In genomic region chr6:87900160-87900698, GRCh38 we compare ENCODE assay signal across 23 cellular contexts.
"Had no signal": no experiment of that assay in that cellular context is flagged by ENCODE, and none has a peak within 500 bp of the region (broad histone marks: within the 10 kb centered on the region; RNA-seq: fewer than 3 reads in every experiment).

No MANE protein-coding gene starts in this region.

- H3K9me3 Mint-ChIP-seq: natural killer cell treated with Interleukin-12 subunit alpha and Interleukin-12 subunit beta and Interleukin-15 and Interleukin-18, amount 100 ng/mL, for 72 hours; neural progenitor cell; stimulated activated naive B cell treated with anti-CD40 and anti-IgM and Interleukin-4, amounts not matched to agents 10 μg/mL and 1 μg/mL and 100 μg/mL, for 72 hours; type B pancreatic cell had no signal

- H3K4me3 Mint-ChIP-seq: natural killer cell treated with Interleukin-12 subunit alpha and Interleukin-12 subunit beta and Interleukin-15 and Interleukin-18, amount 100 ng/mL, for 72 hours; neural progenitor cell; stimulated activated naive B cell treated with anti-CD40 and anti-IgM and Interleukin-4, amounts not matched to agents 10 μg/mL and 1 μg/mL and 100 μg/mL, for 72 hours; type B pancreatic cell had no signal

- H3K36me3 Mint-ChIP-seq: natural killer cell treated with Interleukin-12 subunit alpha and Interleukin-12 subunit beta and Interleukin-15 and Interleukin-18, amount 100 ng/mL, for 72 hours; neural progenitor cell; stimulated activated naive B cell treated with anti-CD40 and anti-IgM and Interleukin-4, amounts not matched to agents 10 μg/mL and 1 μg/mL and 100 μg/mL, for 72 hours; type B pancreatic cell had no signal

- H3K4me1 ChIP-seq: gastrocnemius medialis, left ventricle myocardium inferior, pancreas, uterus had no signal

- DNase-seq: effector memory CD4-positive, alpha-beta T cell; gastrocnemius medialis; glutamatergic neuron; islet precursor cell; left ventricle myocardium inferior; mesenchymal stem cell; midbrain; occipital lobe; pancreas; right cardiac atrium; stimulated activated CD4-positive, alpha-beta T cell treated with anti-CD3 and anti-CD28 coated beads, Interleukin-15, amount 100 ng/mL, for 24 hours; stimulated activated CD4-positive, alpha-beta T cell treated with anti-CD3 and anti-CD28 coated beads, Interleukin-1b, Interleukin-23, amount 100 ng/mL, for 48 hours; stimulated activated CD4-positive, alpha-beta T cell treated with anti-CD3 and anti-CD28 coated beads, Interleukin-4, amount 100 ng/mL, for 24 hours; stimulated activated naive B cell treated with anti-CD40 and anti-IgM and Interleukin-4, amounts not matched to agents 10 μg/mL and 1 μg/mL and 100 μg/mL, for 72 hours; uterus had no signal

- H3K27me3 ChIP-seq: esophagus muscularis mucosa, gastrocnemius medialis, neural progenitor cell, pancreas, uterus had no signal

- H3K27me3 Mint-ChIP-seq: progenitor cell of endocrine pancreas, type B pancreatic cell had no signal

- H2AFZ ChIP-seq: neural progenitor cell had no signal

- H3K4me3 ChIP-seq: esophagus muscularis mucosa, gastrocnemius medialis, left ventricle myocardium inferior, lung, neural progenitor cell, pancreas, uterus had no signal

- H3K9me3 ChIP-seq: esophagus muscularis mucosa, gastrocnemius medialis, left ventricle myocardium inferior, pancreas, uterus had no signal

- H3K27ac Mint-ChIP-seq: natural killer cell treated with Interleukin-12 subunit alpha and Interleukin-12 subunit beta and Interleukin-15 and Interleukin-18, amount 100 ng/mL, for 72 hours; neural progenitor cell; progenitor cell of endocrine pancreas; stimulated activated naive B cell treated with anti-CD40 and anti-IgM and Interleukin-4, amounts not matched to agents 10 μg/mL and 1 μg/mL and 100 μg/mL, for 72 hours; type B pancreatic cell had no signal

- ATAC-seq: gastrocnemius medialis; natural killer cell treated with Interleukin-12 subunit alpha and Interleukin-12 subunit beta and Interleukin-15 and Interleukin-18, amount 100 ng/mL, for 72 hours; pancreas; right cardiac atrium; stimulated activated naive B cell treated with anti-CD40 and anti-IgM and Interleukin-4, amounts not matched to agents 10 μg/mL and 1 μg/mL and 100 μg/mL, for 72 hours had no signal

- FAIRE-seq: endometrium, pancreas had no signal

- H3K4me2 ChIP-seq: neural progenitor cell had no signal

- H3K27ac ChIP-seq: epithelial cell of prostate, esophagus muscularis mucosa, gastrocnemius medialis, left ventricle myocardium inferior, neural progenitor cell, pancreas, uterus had no signal

- H3K36me3 ChIP-seq: esophagus muscularis mucosa, gastrocnemius medialis, left ventricle myocardium inferior, neural progenitor cell, pancreas, uterus had no signal
